ENCODE assay signal across 1 cellular context in genomic region chr7:133575726-133576125, GRCh38.
TF ChIP-seq lines count a peak whose summit lies in the region.

No MANE protein-coding gene starts in this region.

TF ChIP-seq in WTC11, 78 proteins besides CTCF, POLR2A, EP300 and RAD21 (continued from another document):
- no peak for TF ChIP-seq ZNF281 (CRISPR knock-in tag; IDR thresholded peaks at IDR 0.05)
- no peak for TF ChIP-seq GABPB1 (CRISPR knock-in tag; IDR thresholded peaks at IDR 0.05)
- no peak for TF ChIP-seq IRF1 (CRISPR knock-in tag; IDR thresholded peaks at IDR 0.05)
- no peak for TF ChIP-seq CREM (CRISPR knock-in tag; IDR thresholded peaks at IDR 0.05)
- no peak for TF ChIP-seq PRDM15 (CRISPR knock-in tag; IDR thresholded peaks at IDR 0.05)
- TF ChIP-seq ATF2 (CRISPR knock-in tag; IDR thresholded peaks at IDR 0.05; ENCODE audit: borderline replicate concordance, low read depth) = no peak
- TF ChIP-seq TEAD4 (CRISPR knock-in tag; IDR thresholded peaks at IDR 0.05) = no peak
- no peak for TF ChIP-seq NR3C1 (CRISPR knock-in tag; conservative IDR thresholded peaks at IDR 0.05; ENCODE audit: low read depth)
- TF ChIP-seq TEAD1 (CRISPR knock-in tag; IDR thresholded peaks at IDR 0.05) = no peak
- TF ChIP-seq ZNF423 (CRISPR knock-in tag; IDR thresholded peaks at IDR 0.05) = no peak
